ENCODE assay signal across 22 cellular contexts in genomic region chr1:68608289-68608688, GRCh38.
A peak's percentile ranks its signal among the peaks of the same experiment; 100 is the strongest.
DNase-seq lines count a peak whose midpoint lies in the region; ATAC-seq, FAIRE-seq and TF ChIP-seq lines count a peak whose summit lies in the region.
"Had no signal": no experiment of that assay in that cellular context is flagged by ENCODE, and none has a peak within 500 bp of the region (broad histone marks: within the 10 kb centered on the region; RNA-seq: fewer than 3 reads in every experiment).

No MANE protein-coding gene starts in this region.

- H2BK5ac ChIP-seq in neuronal stem cell (ENCODE audit: low read length) = no peak overlapping the region

- H3K27ac ChIP-seq in neuronal stem cell (replicated peaks; ENCODE audit: low read length) (no peak overlapping the region), upper lobe of right lung (no peak overlapping the region), HepG2 (ENCODE audit: extremely low read length, insufficient read depth, low read length) (no peak overlapping the region)
- H3K27ac ChIP-seq: 22Rv1, BLaER1, C4-2B had no signal

- no peak overlapping the region for H3K27ac Mint-ChIP-seq in stimulated activated naive CD8-positive, alpha-beta T cell treated with anti-CD3 and anti-CD28 coated beads, Interleukin-15, amount 100 ng/mL, for 72 hours
- H3K27ac Mint-ChIP-seq: B cell; CD8-positive, alpha-beta T cell had no signal

- H3K9me3 ChIP-seq in neuronal stem cell (replicated peaks in 1 of 2; ENCODE audit: control insufficient read depth in 2 of 2, insufficient read depth in 1 of 2, low read depth in 1 of 2, low read length in 2 of 2) = peaks cover 2 to 9% of the 10 kb centered on the region in 2 donors
- H3K9me3 ChIP-seq in upper lobe of right lung = no peaks in the 10 kb centered on the region
- peaks cover 73% of the 10 kb centered on the region for H3K9me3 ChIP-seq in HepG2 (ENCODE audit: low read length)
- H3K9me3 ChIP-seq: Caco-2 had no signal

- H3K36me3 ChIP-seq in neuronal stem cell (replicated peaks in 1 of 2; ENCODE audit: control insufficient read depth in 2 of 2, insufficient read depth in 2 of 2, low read length in 2 of 2) (no peaks in the 10 kb centered on the region), upper lobe of right lung (no peaks in the 10 kb centered on the region), HepG2 (replicated peaks in 1 of 2; ENCODE audit: control insufficient read depth in 1 of 2, insufficient read depth in 2 of 2, low read length in 2 of 2) (no peaks in the 10 kb centered on the region)
- H3K36me3 ChIP-seq: BLaER1 had no signal

- no peaks in the 10 kb centered on the region for H3K27me3 Mint-ChIP-seq in stimulated activated naive CD8-positive, alpha-beta T cell treated with anti-CD3 and anti-CD28 coated beads, Interleukin-15, amount 100 ng/mL, for 72 hours
- H3K27me3 Mint-ChIP-seq: B cell; CD4-positive, CD25-positive, alpha-beta regulatory T cell had no signal

- H3K79me2 ChIP-seq in HepG2 (ENCODE audit: insufficient read depth, low read length) = no peaks in the 10 kb centered on the region

- H3K14ac ChIP-seq in neuronal stem cell (ENCODE audit: low read length) = no peak overlapping the region

- no peak overlapping the region for H3K23ac ChIP-seq in neuronal stem cell (ENCODE audit: low read depth, low read length, poor library complexity)

- no peak for TF ChIP-seq RAD21 in HepG2 (CRISPR knock-in tag; IDR thresholded peaks at IDR 0.05)

- H2AFZ ChIP-seq in neuronal stem cell (ENCODE audit: low read length) (no peak overlapping the region), HepG2 (ENCODE audit: low read length) (no peak overlapping the region)

- H2BK15ac ChIP-seq in neuronal stem cell (ENCODE audit: low read length) = no peak overlapping the region

- H3K79me1 ChIP-seq in neuronal stem cell (ENCODE audit: low read depth, low read length) = no peaks in the 10 kb centered on the region

- no peak overlapping the region for H3K4me3 Mint-ChIP-seq in stimulated activated naive CD8-positive, alpha-beta T cell treated with anti-CD3 and anti-CD28 coated beads, Interleukin-15, amount 100 ng/mL, for 72 hours
- H3K4me3 Mint-ChIP-seq: B cell; CD4-positive, CD25-positive, alpha-beta regulatory T cell; CD8-positive, alpha-beta T cell had no signal

- no CpG with 5 or more reads among the region's 3 CpGs for WGBS in neuronal stem cell (ENCODE audit: extremely low coverage in 2 of 2, insufficient read length in 2 of 2, insufficient replicate concordance in 1 of 2), 2 donors
- WGBS in HepG2 (ENCODE audit: low lambda C conversion rate) = no CpG with 5 or more reads among the region's 3 CpGs

- H4K20me1 ChIP-seq in HepG2 (ENCODE audit: insufficient read depth, low read length) = no peaks in the 10 kb centered on the region
- H4K20me1 ChIP-seq: BLaER1 had no signal

- in situ Hi-C loops in HepG2 (cut with HindIII; ENCODE audit: extremely low pct_ligation_motif_present, low pct_unique_long_range_greater_than_20kb) = no loop called here

- TF ChIP-seq POLR2A in HepG2 (IDR thresholded peaks at IDR 0.05; ENCODE audit: insufficient read depth in 1 of 2, low read depth in 2 of 2, low read length in 2 of 2) = no peak

- no TSS peak for BruUV-seq in HepG2 (replicated peaks; lab: Mats Ljungman, UMichigan)

- TF ChIP-seq CTCF in upper lobe of right lung (IDR thresholded peaks at IDR 0.05) (no peak), HepG2 (CRISPR knock-in tag; IDR thresholded peaks at IDR 0.05) (no peak)

- CTCF ChIA-PET in HepG2 (lab: Yijun Ruan, JAX; ENCODE audit: low intra/inter-chr PET ratio, low total read pairs) = no interaction called here

- POLR2A ChIA-PET in HepG2 (lab: Yijun Ruan, JAX) = no interaction called here

- H3K4me1 ChIP-seq in neuronal stem cell (ENCODE audit: control insufficient read depth in 2 of 2, insufficient read depth in 1 of 2, low read depth in 1 of 2, low read length in 2 of 2) (no peaks in the 10 kb centered on the region), upper lobe of right lung (no peaks in the 10 kb centered on the region), HepG2 (ENCODE audit: insufficient read depth, low read length) (no peaks in the 10 kb centered on the region)
- H3K4me1 ChIP-seq: BLaER1, Caco-2 had no signal

- no peak overlapping the region for H3K4me3 ChIP-seq in neuronal stem cell (ENCODE audit: low read length in 2 of 2)
- H3K4me3 ChIP-seq in upper lobe of right lung = no peak overlapping the region
- H3K4me3 ChIP-seq in HepG2 (replicated peaks in 1 of 3; ENCODE audit: insufficient read depth in 1 of 3, low read depth in 2 of 3, low read length in 3 of 3) = no peak overlapping the region
- H3K4me3 ChIP-seq: BLaER1 had no signal

- TF ChIP-seq EP300 in HepG2 (IDR thresholded peaks at IDR 0.05; ENCODE audit: low read depth in 2 of 2, low read length in 2 of 2) (no peak), HepG2 (CRISPR knock-in tag; IDR thresholded peaks at IDR 0.05; ENCODE audit: borderline replicate concordance) (no peak)

- ATAC-seq in stimulated activated naive CD8-positive, alpha-beta T cell treated with anti-CD3 and anti-CD28 coated beads, Interleukin-15, amount 100 ng/mL, for 72 hours = peak; percentile 35
- no peak for ATAC-seq in stimulated activated naive CD8-positive, alpha-beta T cell treated with anti-CD3 and anti-CD28 coated beads, Interleukin-15, Interleukin-2, amounts not matched to agents 100 U/mL and 50 U/mL, for 24 hours
- ATAC-seq in upper lobe of right lung (peak; percentile 38), HepG2 (no peak)
- ATAC-seq: CD8-positive, alpha-beta T cell had no signal

- no peak overlapping the region for H4K91ac ChIP-seq in neuronal stem cell (ENCODE audit: low read depth, low read length, poor library complexity)

- H3K9ac ChIP-seq in neuronal stem cell (ENCODE audit: low read depth, low read length, poor library complexity) (no peak overlapping the region), HepG2 (ENCODE audit: insufficient read depth, low read depth, low read length) (no peak overlapping the region)
- H3K9ac ChIP-seq: BLaER1 had no signal

- no peaks in the 10 kb centered on the region for H3K4me1 Mint-ChIP-seq in stimulated activated naive CD8-positive, alpha-beta T cell treated with anti-CD3 and anti-CD28 coated beads, Interleukin-15, amount 100 ng/mL, for 72 hours
- H3K4me1 Mint-ChIP-seq: B cell; CD4-positive, CD25-positive, alpha-beta regulatory T cell had no signal

- no peak for FAIRE-seq in HepG2 (lab: Jason Lieb, UNC)
- FAIRE-seq: A204.1, GM12891, GM18507, H54 had no signal

- H2BK120ac ChIP-seq in neuronal stem cell (ENCODE audit: low read depth, low read length) = no peak overlapping the region

- peaks cover 14 to 16% of the 10 kb centered on the region in 2 donors for H3K9me3 Mint-ChIP-seq in stimulated activated naive CD8-positive, alpha-beta T cell treated with anti-CD3 and anti-CD28 coated beads, Interleukin-15, amount 100 ng/mL, for 72 hours

- no peak overlapping the region for H2BK12ac ChIP-seq in neuronal stem cell (ENCODE audit: low read length)

- intact Hi-C loops in upper lobe of right lung (cut with DNase I) = no loop called here
- intact Hi-C loops in HepG2 (cut with micrococcal nuclease; ENCODE audit: unreplicated experiment) = no loop called here

- H3K4me2 ChIP-seq in neuronal stem cell (ENCODE audit: insufficient read depth, low read length, poor library complexity, severe bottlenecking) (no peak overlapping the region), HepG2 (ENCODE audit: low read depth, low read length) (no peak overlapping the region)
- H3K4me2 ChIP-seq: BLaER1 had no signal

- DNase-seq in stimulated activated naive CD8-positive, alpha-beta T cell treated with anti-CD3 and anti-CD28 coated beads, Interleukin-15, amount 100 ng/mL, for 72 hours = no peak
- no peak for DNase-seq in stimulated activated naive CD8-positive, alpha-beta T cell treated with anti-CD3 and anti-CD28 coated beads, Interleukin-15, Interleukin-2, amounts not matched to agents 100 U/mL and 50 U/mL, for 24 hours
- DNase-seq in neuronal stem cell (ENCODE audit: low spot score) = no peak
- DNase-seq in upper lobe of right lung = no peak
- no peak for DNase-seq in HepG2 (ENCODE audit: low spot score)
- DNase-seq in DMS 273 (lab: John Stamatoyannopoulos, UW; ENCODE audit: unreplicated experiment) = no peak
- DNase-seq: Caco-2; CD4-positive, CD25-positive, alpha-beta regulatory T cell; CD8-positive, alpha-beta T cell; DMS 273 treated with DMSO at 0.1 percent for 48 hours; DMS79; GF-D8; GOT3; HCEC 1CT had no signal

- H3K27me3 ChIP-seq in neuronal stem cell (ENCODE audit: control insufficient read depth in 3 of 3, insufficient read depth in 3 of 3, low read depth in 1 of 3, low read length in 3 of 3) = no peaks in the 10 kb centered on the region
- no peaks in the 10 kb centered on the region for H3K27me3 ChIP-seq in upper lobe of right lung
- no peaks in the 10 kb centered on the region for H3K27me3 ChIP-seq in HepG2 (ENCODE audit: control insufficient read depth in 1 of 2, insufficient read depth in 2 of 2, low read length in 2 of 2)
- H3K27me3 ChIP-seq: BLaER1 had no signal

- no peak overlapping the region for H4K8ac ChIP-seq in neuronal stem cell (ENCODE audit: low read depth, low read length)

- peak overlapping the region; percentile 6 for H3K18ac ChIP-seq in neuronal stem cell (ENCODE audit: low read length)

- H2AK5ac ChIP-seq in neuronal stem cell (ENCODE audit: low read depth, low read length) = no peak overlapping the region

- H3K4ac ChIP-seq in neuronal stem cell (ENCODE audit: low read length) = no peak overlapping the region

TF ChIP-seq in HepG2, 621 proteins besides CTCF, POLR2A, EP300 and RAD21:
- TF ChIP-seq ZNF225 (CRISPR knock-in tag; IDR thresholded peaks at IDR 0.05) = no peak
- no peak for TF ChIP-seq ZMYM4 (CRISPR knock-in tag; IDR thresholded peaks at IDR 0.05)
- no peak for TF ChIP-seq ZNF766 (CRISPR knock-in tag; IDR thresholded peaks at IDR 0.05; ENCODE audit: borderline replicate concordance)
- no peak for TF ChIP-seq SNAPC2 (CRISPR knock-in tag; IDR thresholded peaks at IDR 0.05)
- TF ChIP-seq HHEX (CRISPR knock-in tag; IDR thresholded peaks at IDR 0.05) = no peak
- no peak for TF ChIP-seq NR3C1 (CRISPR knock-in tag; IDR thresholded peaks at IDR 0.05)
- no peak for TF ChIP-seq GTF2F1 (IDR thresholded peaks at IDR 0.05; ENCODE audit: low read length)
- TF ChIP-seq NFE2L2 (IDR thresholded peaks at IDR 0.05; ENCODE audit: low read length) = no peak
- TF ChIP-seq TAF15 (IDR thresholded peaks at IDR 0.05; ENCODE audit: low read depth, low read length, poor library complexity, severe bottlenecking) = no peak
TF ChIP-seq in HepG2: peak in this region for 0.

Comparison
In these comparisons a context has a peak if more than half of its experiments do, and no peak if none do; other contexts are left out.
1. ATAC-seq: peak in stimulated activated naive CD8-positive, alpha-beta T cell treated with anti-CD3 and anti-CD28 coated beads, Interleukin-15, amount 100 ng/mL, for 72 hours (single experiment) and upper lobe of right lung (single experiment); none in stimulated activated naive CD8-positive, alpha-beta T cell treated with anti-CD3 and anti-CD28 coated beads, Interleukin-15, Interleukin-2, amounts not matched to agents 100 U/mL and 50 U/mL, for 24 hours (single experiment) and HepG2 (single experiment).